ENCODE assay signal across 20 cellular contexts in the genomic region with DNA sequence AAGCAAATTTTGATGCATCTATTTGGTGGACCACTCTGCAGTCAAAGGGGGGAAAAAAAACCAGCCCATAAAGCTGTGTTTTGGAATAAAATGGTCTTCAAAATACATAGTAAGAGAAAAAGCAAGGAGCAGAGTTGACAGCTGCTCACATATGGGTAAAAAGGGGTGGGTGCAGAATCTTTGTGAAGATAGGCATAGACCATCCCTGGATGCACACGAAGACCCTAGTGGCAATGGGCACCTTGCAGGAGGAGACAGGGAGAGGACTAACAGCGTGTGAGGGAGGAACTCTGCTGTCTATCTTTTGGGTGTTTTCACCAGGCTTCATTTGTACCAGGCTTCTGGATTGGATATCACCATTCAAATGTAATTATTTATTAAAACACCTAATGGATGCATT. TPM values are rescaled to one million over a fixed set of nuclear protein-coding genes. Genes with fewer than 3 reads are reported as not detected.
DNase-seq lines count a peak whose midpoint lies in the region; ATAC-seq, FAIRE-seq and TF ChIP-seq lines count a peak whose summit lies in the region.
"Had no signal": no experiment of that assay in that cellular context is flagged by ENCODE, and none has a peak within 500 bp of the region (broad histone marks: within the 10 kb centered on the region; RNA-seq: fewer than 3 reads in every experiment).

No MANE protein-coding gene starts in this region.

- no peaks in the 10 kb centered on the region for H3K9me3 ChIP-seq in GM12878 (replicated peaks; ENCODE audit: control insufficient read depth, insufficient read depth, low read length)
- no peaks in the 10 kb centered on the region for H3K9me3 ChIP-seq in HAP-1
- H3K9me3 ChIP-seq: BE2C had no signal

- SMC1A ChIA-PET in GM12878 (lab: Charles Lee; ENCODE audit: uncharacterized antibody, unreplicated experiment), result no interaction called here

- H2AFZ ChIP-seq in GM23338 (no peak overlapping the region), GM12878 (ENCODE audit: control insufficient read depth, low read depth, low read length) (no peak overlapping the region)

- BruUV-seq in GM12878 (replicated peaks; lab: Mats Ljungman, UMichigan), result no TSS peak

- no peak for TF ChIP-seq POLR2A in GM12878 (IDR thresholded peaks at IDR 0.05; ENCODE audit: low read depth, low read length)

- no peak overlapping the region for H3K4me3 ChIP-seq in GM23338
- H3K4me3 ChIP-seq in GM12878, result no peak overlapping the region
- H3K4me3 ChIP-seq in HAP-1, result no peak overlapping the region

- TF ChIP-seq EP300 in GM12878 (IDR thresholded peaks at IDR 0.05; ENCODE audit: borderline replicate concordance in 1 of 2, control insufficient read depth in 1 of 2, low read depth in 2 of 2, low read length in 2 of 2), result no peak

- H3K9me3 Mint-ChIP-seq in activated CD4-positive, alpha-beta T cell treated with anti-CD3 and anti-CD28 coated beads, Interleukin-2, amount 10 ng/mL, durations not matched to agents 24 days and 14 days, result no peaks in the 10 kb centered on the region
- no peaks in the 10 kb centered on the region; the same call in 2 of the 3 replicates for H3K9me3 Mint-ChIP-seq in GM23338
- H3K9me3 Mint-ChIP-seq in progenitor cell of endocrine pancreas (ENCODE audit: low read depth), result no peaks in the 10 kb centered on the region
- H3K9me3 Mint-ChIP-seq in activated CD8-positive, alpha-beta memory T cell treated with anti-CD3 and anti-CD28 coated beads, Interleukin-2, amount 10 ng/mL, durations not matched to agents 7 days and 5 days (ENCODE audit: low read depth), result no peaks in the 10 kb centered on the region
- H3K9me3 Mint-ChIP-seq: CD8-positive, alpha-beta T cell had no signal

- H3K9ac ChIP-seq in GM12878 (ENCODE audit: control insufficient read depth, insufficient read depth, low read length), result no peak overlapping the region

- no peaks in the 10 kb centered on the region for H3K4me1 Mint-ChIP-seq in activated CD4-positive, alpha-beta T cell treated with anti-CD3 and anti-CD28 coated beads, Interleukin-2, amount 10 ng/mL, durations not matched to agents 24 days and 14 days
- peaks cover 6% of the 10 kb centered on the region; the same call in 1 of the 3 replicates for H3K4me1 Mint-ChIP-seq in GM23338
- H3K4me1 Mint-ChIP-seq in progenitor cell of endocrine pancreas (ENCODE audit: low read depth), result no peaks in the 10 kb centered on the region
- no peaks in the 10 kb centered on the region for H3K4me1 Mint-ChIP-seq in activated CD8-positive, alpha-beta memory T cell treated with anti-CD3 and anti-CD28 coated beads, Interleukin-2, amount 10 ng/mL, durations not matched to agents 7 days and 5 days

- in situ Hi-C loops in GM12878 (cut with MboI) (no loop called here), HAP-1 (cut with MboI; ENCODE audit: low sequenced_read_pairs) (no loop called here)

- H3K36me3 Mint-ChIP-seq in activated CD4-positive, alpha-beta T cell treated with anti-CD3 and anti-CD28 coated beads, Interleukin-2, amount 10 ng/mL, durations not matched to agents 24 days and 14 days (ENCODE audit: low read depth), result peaks cover 31% of the 10 kb centered on the region
- H3K36me3 Mint-ChIP-seq in GM23338 (ENCODE audit: low read depth) (peaks cover 43% of the 10 kb centered on the region), progenitor cell of endocrine pancreas (ENCODE audit: insufficient read depth) (peaks cover 18% of the 10 kb centered on the region)
- H3K36me3 Mint-ChIP-seq in activated CD8-positive, alpha-beta memory T cell treated with anti-CD3 and anti-CD28 coated beads, Interleukin-2, amount 10 ng/mL, durations not matched to agents 7 days and 5 days, result peaks cover 21% of the 10 kb centered on the region

- H3K4me2 ChIP-seq in GM23338 (no peak overlapping the region), GM12878 (ENCODE audit: control insufficient read depth, insufficient read depth) (no peak overlapping the region)

- intact Hi-C loops in activated CD4-positive, alpha-beta T cell treated with anti-CD3 and anti-CD28 coated beads, Interleukin-2, amount 10 ng/mL, durations not matched to agents 24 days and 14 days (cut with micrococcal nuclease), result no loop called here
- intact Hi-C loops in GM12878 (cut with micrococcal nuclease; ENCODE audit: unreplicated experiment), result no loop called here

- H3K27me3 ChIP-seq in GM23338 (ENCODE audit: insufficient read depth) (no peaks in the 10 kb centered on the region), GM12878 (replicated peaks in 1 of 2; ENCODE audit: control insufficient read depth in 2 of 2, insufficient read depth in 2 of 2, low read length in 1 of 2) (no peaks in the 10 kb centered on the region), HAP-1 (ENCODE audit: low read depth) (no peaks in the 10 kb centered on the region)
- H3K27me3 ChIP-seq: BE2C had no signal

- H3K79me2 ChIP-seq in GM23338 (replicated peaks; ENCODE audit: insufficient read depth) (no peaks in the 10 kb centered on the region), GM12878 (ENCODE audit: control insufficient read depth, insufficient read depth, low read length) (no peaks in the 10 kb centered on the region)

- RAD21 ChIA-PET in GM12878 (lab: Charles Lee; ENCODE audit: unreplicated experiment), result no interaction called here

- no peak for TF ChIP-seq CTCF in GM23338 (conservative IDR thresholded peaks at IDR 0.05; ENCODE audit: low read depth in 2 of 2)
- TF ChIP-seq CTCF in GM12878 (IDR thresholded peaks at IDR 0.05 in 2 of 3, conservative IDR thresholded peaks at IDR 0.05 in 1 of 3; ENCODE audit: control insufficient read depth in 2 of 3, extremely low read depth in 1 of 3, insufficient read depth in 1 of 3, low read depth in 3 of 3, low read length in 3 of 3), result no peak
- no peak for TF ChIP-seq CTCF in progenitor cell of endocrine pancreas (IDR thresholded peaks at IDR 0.05; ENCODE audit: unreplicated experiment)

- no peak for TF ChIP-seq RAD21 in GM12878 (IDR thresholded peaks at IDR 0.05; ENCODE audit: insufficient read depth, low read depth, low read length)

- POLR2A ChIA-PET in GM12878 (lab: Charles Lee), result no interaction called here

- no peaks in the 10 kb centered on the region; the same call in 1 of the 2 replicates for H4K20me1 ChIP-seq in GM23338 (replicated peaks; ENCODE audit: insufficient read depth)
- H4K20me1 ChIP-seq in GM12878 (ENCODE audit: control insufficient read depth, insufficient read depth), result no peaks in the 10 kb centered on the region

- peak; percentile 50 for DNase-seq in activated CD4-positive, alpha-beta T cell treated with anti-CD3 and anti-CD28 coated beads, Interleukin-2, amount 10 ng/mL, durations not matched to agents 24 days and 14 days
- DNase-seq in activated CD4-positive, alpha-beta T cell treated with anti-CD3 and anti-CD28 coated beads for 1 hour, result no peak
- DNase-seq in GM23338 (ENCODE audit: low spot score) (no peak), GM12878 (ENCODE audit: low read depth, low spot score) (no peak), progenitor cell of endocrine pancreas (ENCODE audit: low spot score, unreplicated experiment) (no peak), HAP-1 (ENCODE audit: low spot score in 2 of 2) (no peak)
- DNase-seq in stimulated activated naive CD4-positive, alpha-beta T cell (lab: John Stamatoyannopoulos, UW), result no peak
- no peak for DNase-seq in activated CD8-positive, alpha-beta memory T cell treated with anti-CD3 and anti-CD28 coated beads, Interleukin-2, amount 10 ng/mL, durations not matched to agents 7 days and 5 days
- DNase-seq: BE2C; CD8-positive, alpha-beta T cell; DMS79; KG1; NCI-H1048; NCI-H1436 treated with DMSO at 0.1 percent for 48 hours; NCI-H2081; NCI-H510A; NCI-H774 had no signal

- no peaks in the 10 kb centered on the region for H3K27me3 Mint-ChIP-seq in activated CD4-positive, alpha-beta T cell treated with anti-CD3 and anti-CD28 coated beads, Interleukin-2, amount 10 ng/mL, durations not matched to agents 24 days and 14 days
- peaks cover 4% of the 10 kb centered on the region for H3K27me3 Mint-ChIP-seq in GM23338 (ENCODE audit: insufficient read depth, low read depth, poor library complexity)
- H3K27me3 Mint-ChIP-seq in progenitor cell of endocrine pancreas, result no peaks in the 10 kb centered on the region
- H3K27me3 Mint-ChIP-seq in activated CD8-positive, alpha-beta memory T cell treated with anti-CD3 and anti-CD28 coated beads, Interleukin-2, amount 10 ng/mL, durations not matched to agents 7 days and 5 days, result no peaks in the 10 kb centered on the region

- H3K4me1 ChIP-seq in GM23338 (ENCODE audit: insufficient read depth), result no peaks in the 10 kb centered on the region
- no peaks in the 10 kb centered on the region for H3K4me1 ChIP-seq in GM12878 (ENCODE audit: control insufficient read depth, insufficient read depth, low read length)
- no peaks in the 10 kb centered on the region for H3K4me1 ChIP-seq in HAP-1
- H3K4me1 ChIP-seq: BE2C had no signal

- H3K27ac ChIP-seq in GM23338 (ENCODE audit: low read depth) (no peak overlapping the region), GM12878 (ENCODE audit: control insufficient read depth, insufficient read depth) (no peak overlapping the region)
- H3K27ac ChIP-seq: 22Rv1 had no signal

- CTCF ChIA-PET in GM12878 (lab: Yijun Ruan, JAX), result no interaction called here
- CTCF ChIA-PET in activated CD8-positive, alpha-beta memory T cell treated with anti-CD3 and anti-CD28 coated beads, Interleukin-2, amount 10 ng/mL, durations not matched to agents 7 days and 5 days (lab: Charles Lee), result no interaction called here

- H3K27ac Mint-ChIP-seq in activated CD4-positive, alpha-beta T cell treated with anti-CD3 and anti-CD28 coated beads, Interleukin-2, amount 10 ng/mL, durations not matched to agents 24 days and 14 days, result no peak overlapping the region
- no peak overlapping the region for H3K27ac Mint-ChIP-seq in GM23338
- H3K27ac Mint-ChIP-seq in progenitor cell of endocrine pancreas, result peak overlapping the region; percentile 9
- no peak overlapping the region for H3K27ac Mint-ChIP-seq in activated CD8-positive, alpha-beta memory T cell treated with anti-CD3 and anti-CD28 coated beads, Interleukin-2, amount 10 ng/mL, durations not matched to agents 7 days and 5 days

- H3K9me2 ChIP-seq in GM23338 (ENCODE audit: insufficient read depth), result no peaks in the 10 kb centered on the region

- no peak for FAIRE-seq in GM12878 (lab: Jason Lieb, UNC)
- FAIRE-seq: D721Med, GM18507 had no signal

- no peaks in the 10 kb centered on the region for H3F3A ChIP-seq in GM23338 (replicated peaks; ENCODE audit: low read depth)

- peaks cover 14% of the 10 kb centered on the region for H3K36me3 ChIP-seq in GM23338 (ENCODE audit: insufficient read depth)
- peaks cover 2% of the 10 kb centered on the region in 2 experiments for H3K36me3 ChIP-seq in GM12878 (ENCODE audit: control insufficient read depth in 2 of 2, insufficient read depth in 2 of 2, low read length in 1 of 2)
- H3K36me3 ChIP-seq in HAP-1 (replicated peaks), result peaks cover 34% of the 10 kb centered on the region

- WGBS in GM12878 (ENCODE audit: insufficient coverage, insufficient replicate concordance, low lambda C conversion rate, missing lambda C conversion rate), result 77% methylated on average over 2 of the region's 2 CpGs

- ATAC-seq in GM23338 (peak; percentile 9; the same call in 2 of the 3 replicates), GM12878 (no peak)
- no peak for ATAC-seq in activated CD8-positive, alpha-beta memory T cell treated with anti-CD3 and anti-CD28 coated beads, Interleukin-2, amount 10 ng/mL, durations not matched to agents 7 days and 5 days
- ATAC-seq: CD8-positive, alpha-beta T cell had no signal

- no peak overlapping the region for H3K4me3 Mint-ChIP-seq in activated CD4-positive, alpha-beta T cell treated with anti-CD3 and anti-CD28 coated beads, Interleukin-2, amount 10 ng/mL, durations not matched to agents 24 days and 14 days
- H3K4me3 Mint-ChIP-seq in GM23338 (no peak overlapping the region), progenitor cell of endocrine pancreas (ENCODE audit: low read depth) (no peak overlapping the region)
- H3K4me3 Mint-ChIP-seq in activated CD8-positive, alpha-beta memory T cell treated with anti-CD3 and anti-CD28 coated beads, Interleukin-2, amount 10 ng/mL, durations not matched to agents 7 days and 5 days, result no peak overlapping the region
- H3K4me3 Mint-ChIP-seq: CD8-positive, alpha-beta T cell had no signal

RNA-seq across cellular contexts. Expression of gene CTNNB1, which starts 43.9 kb away (rescaled TPM):
- total RNA-seq in activated CD4-positive, alpha-beta T cell treated with anti-CD3 and anti-CD28 coated beads, Interleukin-2, amount 10 ng/mL, durations not matched to agents 24 days and 14 days, result 142 and 147 TPM in 2 replicates
- 558 and 566 TPM in 2 replicates for total RNA-seq in GM23338 (2014; rRNA removed; shearing (Covaris generic))
- polyA plus RNA-seq in GM23338 (2016; fragmentation: Nextera tagmentation; extraction: Ambion mirVana), result 84.3 and 89.4 TPM in 2 replicates
- 242 and 270 TPM in 2 replicates for total RNA-seq in GM12878 (2013; cell fraction: nucleolus; rRNA removed)
- 217 and 242 TPM in 2 replicates for total RNA-seq in GM12878 (2014; rRNA removed)
- 157 and 166 TPM in 2 replicates for total RNA-seq in GM12878 (2014; rRNA removed; fragmentation: Illumina TruSeq; extraction: Trizol)
- 149 and 152 TPM in 2 replicates for total RNA-seq in GM12878 (2021)
- polyA plus RNA-seq in GM12878 (2011; ENCODE audit: low read depth), result 105 TPM
- polyA plus RNA-seq in GM12878 (2011; rRNA removed), result 151 and 212 TPM in 2 replicates
- polyA plus RNA-seq in GM12878 (2011; cell fraction: cytosol; rRNA removed), result 314 and 332 TPM in 2 replicates
- polyA plus RNA-seq in GM12878 (2011; cell fraction: nucleus; rRNA removed), result 310 and 338 TPM in 2 replicates
- 107 and 119 TPM in 2 replicates for polyA plus RNA-seq in GM12878 (2012)
- 145 and 146 TPM in 2 replicates for polyA plus RNA-seq in GM12878 (2014; fragmentation: Illumina TruSeq; extraction: Trizol)
- 10 to 100 TPM; 30.4 to 36.6 TPM for polyA plus RNA-seq in GM12878 (2014; fragmentation: Nextera tagmentation; extraction: Ambion mirVana)
- polyA plus RNA-seq in GM12878 (2014; rRNA removed), result 93.5 and 130 TPM in 2 replicates
- 10 to 100 TPM; 67.8 to 98.0 TPM for polyA plus RNA-seq in GM12878 (2016; fragmentation: Nextera tagmentation; extraction: Ambion mirVana)
- polyA minus RNA-seq in GM12878 (2011; rRNA and poly(A)+ RNA removed), result 1,176 and 1,225 TPM in 2 replicates
- polyA minus RNA-seq in GM12878 (2011; cell fraction: cytosol; rRNA and poly(A)+ RNA removed), result 152 and 162 TPM in 2 replicates
- 173 and 276 TPM in 2 replicates for polyA minus RNA-seq in GM12878 (2011; cell fraction: nucleus; rRNA and poly(A)+ RNA removed)
- total RNA-seq in progenitor cell of endocrine pancreas, result 504 and 531 TPM in 2 replicates
- total RNA-seq in activated CD8-positive, alpha-beta memory T cell treated with anti-CD3 and anti-CD28 coated beads, Interleukin-2, amount 10 ng/mL, durations not matched to agents 7 days and 5 days, result 100 to 1,000 TPM; 116 to 214 TPM
